ENCODE assay signal across 13 cellular contexts in genomic region chr1:178284059-178284458, GRCh38.
DNase-seq lines count a peak whose midpoint lies in the region; ATAC-seq, FAIRE-seq and TF ChIP-seq lines count a peak whose summit lies in the region.
"Had no signal": no experiment of that assay in that cellular context is flagged by ENCODE, and none has a peak within 500 bp of the region (broad histone marks: within the 10 kb centered on the region; RNA-seq: fewer than 3 reads in every experiment).

No MANE protein-coding gene starts in this region.

- H4K20me1 ChIP-seq in HepG2 (ENCODE audit: insufficient read depth, low read length): no peaks in the 10 kb centered on the region

- peak overlapping the region; percentile 92 for H3K18ac ChIP-seq in mesendoderm (ENCODE audit: low read length)

- H3K27me3 ChIP-seq in HL-60 (ENCODE audit: insufficient read depth, poor library complexity, severe bottlenecking) (no peaks in the 10 kb centered on the region), mesendoderm (ENCODE audit: insufficient read depth, low read length, poor library complexity) (no peaks in the 10 kb centered on the region), HepG2 (ENCODE audit: control insufficient read depth in 1 of 2, insufficient read depth in 2 of 2, low read length in 2 of 2) (no peaks in the 10 kb centered on the region)
- H3K27me3 ChIP-seq: MG63 had no signal

- peak overlapping the region; percentile 74 for H3K27ac ChIP-seq in HL-60 (replicated peaks)
- H3K27ac ChIP-seq in mesendoderm (ENCODE audit: low read depth, low read length): peak overlapping the region; percentile 55
- no peak overlapping the region for H3K27ac ChIP-seq in HepG2 (ENCODE audit: extremely low read length, insufficient read depth, low read length)

- no peak overlapping the region for H4K8ac ChIP-seq in mesendoderm (ENCODE audit: low read depth, low read length)

- TF ChIP-seq RAD21 in HepG2 (CRISPR knock-in tag; IDR thresholded peaks at IDR 0.05): no peak

- no peak overlapping the region; the same call in 1 of the 2 replicates for H3K4me3 ChIP-seq in HL-60 (replicated peaks; ENCODE audit: insufficient read depth, low read length)
- H3K4me3 ChIP-seq in cardiac fibroblast (replicated peaks in 1 of 2; ENCODE audit: low read depth in 2 of 2, low read length in 2 of 2): no peak overlapping the region
- H3K4me3 ChIP-seq in mesendoderm (ENCODE audit: low read length): no peak overlapping the region
- H3K4me3 ChIP-seq in HepG2 (replicated peaks in 1 of 3; ENCODE audit: insufficient read depth in 1 of 3, low read depth in 2 of 3, low read length in 3 of 3): no peak overlapping the region
- H3K4me3 ChIP-seq: MG63, skin epidermis had no signal

- no peak overlapping the region for H2AK5ac ChIP-seq in mesendoderm (ENCODE audit: low read length)

- no peak overlapping the region for H2BK120ac ChIP-seq in mesendoderm (ENCODE audit: low read depth, low read length)

- H3K79me1 ChIP-seq in mesendoderm (ENCODE audit: low read length): peaks cover 7% of the 10 kb centered on the region

- H3K56ac ChIP-seq in mesendoderm (ENCODE audit: low read length): peak overlapping the region; percentile 61

- H3K9ac ChIP-seq in mesendoderm (ENCODE audit: low read length) (peak overlapping the region; percentile 30), HepG2 (ENCODE audit: insufficient read depth, low read depth, low read length) (no peak overlapping the region)

- H2AFZ ChIP-seq in HepG2 (ENCODE audit: low read length): no peak overlapping the region

- H3K23ac ChIP-seq in mesendoderm (ENCODE audit: low read length): no peak overlapping the region

- no peak overlapping the region for H3K4me2 ChIP-seq in mesendoderm (ENCODE audit: low read length)
- H3K4me2 ChIP-seq in HepG2 (ENCODE audit: low read depth, low read length): no peak overlapping the region

- BruUV-seq in HepG2 (replicated peaks; lab: Mats Ljungman, UMichigan): no TSS peak

- ATAC-seq in omental fat pad (ENCODE audit: low FRiP score): no peak
- ATAC-seq in HepG2: no peak
- ATAC-seq: activated naive CD8-positive, alpha-beta T cell treated with anti-CD3 and anti-CD28 coated beads, Interleukin-2, amount 50 U/mL, for 24 hours had no signal

- TF ChIP-seq EP300 in HepG2 (IDR thresholded peaks at IDR 0.05; ENCODE audit: low read depth in 2 of 2, low read length in 2 of 2) (no peak), HepG2 (CRISPR knock-in tag; IDR thresholded peaks at IDR 0.05; ENCODE audit: borderline replicate concordance) (no peak)

- H3K4me1 ChIP-seq in mesendoderm (ENCODE audit: control insufficient read depth, low read depth, low read length) (peaks cover 7% of the 10 kb centered on the region), HepG2 (ENCODE audit: insufficient read depth, low read length) (no peaks in the 10 kb centered on the region)

- no peak overlapping the region for H2BK15ac ChIP-seq in mesendoderm (replicated peaks; ENCODE audit: low read depth)

- TF ChIP-seq CTCF in HL-60 (IDR thresholded peaks at IDR 0.05; ENCODE audit: insufficient read depth, low read length) (no peak), cardiac fibroblast (IDR thresholded peaks at IDR 0.05; ENCODE audit: low read depth, low read length) (peak; percentile 10), omental fat pad (IDR thresholded peaks at IDR 0.05) (no peak), HepG2 (CRISPR knock-in tag; IDR thresholded peaks at IDR 0.05) (no peak)

- intact Hi-C loops in HepG2 (cut with micrococcal nuclease; ENCODE audit: unreplicated experiment): loop anchor here (10.0 kb wide), 1 partner anchor 189 kb away; the partner anchor contains the start of gene RASAL2

- H2BK5ac ChIP-seq in mesendoderm (ENCODE audit: low read length): peak overlapping the region; percentile 61

- no CpG with 5 or more reads among the region's 3 CpGs for WGBS in mesendoderm (ENCODE audit: extremely low coverage, insufficient coverage, low lambda C conversion rate)
- 80% methylated on average over 3 of the region's 3 CpGs for WGBS in HepG2 (ENCODE audit: low lambda C conversion rate)

- CTCF ChIA-PET in HepG2 (lab: Yijun Ruan, JAX; ENCODE audit: low intra/inter-chr PET ratio, low total read pairs): no interaction called here

- TF ChIP-seq POLR2A in HepG2 (IDR thresholded peaks at IDR 0.05; ENCODE audit: insufficient read depth in 1 of 2, low read depth in 2 of 2, low read length in 2 of 2): no peak

- H4K5ac ChIP-seq in mesendoderm (ENCODE audit: low read length): no peak overlapping the region

- DNase-seq in HL-60 (ENCODE audit: low read depth in 1 of 2, low spot score in 1 of 2) (peak in 1 of 2 experiments; percentile 65), NOMO-1 treated with DMSO at 0.1 percent for 48 hours (lab: John Stamatoyannopoulos, UW; ENCODE audit: unreplicated experiment) (peak; percentile 65), cardiac fibroblast (ENCODE audit: low read depth in 2 of 2) (no peak), mesendoderm (no peak), omental fat pad (ENCODE audit: low spot score) (no peak), DMS53 (lab: John Stamatoyannopoulos, UW) (no peak), HepG2 (ENCODE audit: low spot score) (no peak)
- DNase-seq in stimulated activated naive CD4-positive, alpha-beta T cell (lab: John Stamatoyannopoulos, UW): no peak
- DNase-seq: activated naive CD8-positive, alpha-beta T cell treated with anti-CD3 and anti-CD28 coated beads, Interleukin-2, amount 50 U/mL, for 24 hours; effector memory CD4-positive, alpha-beta T cell; MG63; NCI-H446 had no signal

- POLR2A ChIA-PET in HepG2 (lab: Yijun Ruan, JAX): no interaction called here

- H3K9me3 ChIP-seq in HepG2 (ENCODE audit: low read length): no peaks in the 10 kb centered on the region
- H3K9me3 ChIP-seq: MG63 had no signal

- H3K36me3 ChIP-seq in mesendoderm (ENCODE audit: control insufficient read depth, insufficient read depth, low read length) (no peaks in the 10 kb centered on the region), HepG2 (replicated peaks in 1 of 2; ENCODE audit: control insufficient read depth in 1 of 2, insufficient read depth in 2 of 2, low read length in 2 of 2) (no peaks in the 10 kb centered on the region; a peak in 1 of 5 replicates)

- no peak for FAIRE-seq in HepG2 (lab: Jason Lieb, UNC)

- H3K4ac ChIP-seq in mesendoderm (ENCODE audit: low read depth, low read length): peak overlapping the region; percentile 81

- H3K79me2 ChIP-seq in mesendoderm (ENCODE audit: control insufficient read depth, insufficient read depth, low read length) (no peaks in the 10 kb centered on the region), HepG2 (ENCODE audit: insufficient read depth, low read length) (no peaks in the 10 kb centered on the region)

- in situ Hi-C loops in HepG2 (cut with HindIII; ENCODE audit: extremely low pct_ligation_motif_present, low pct_unique_long_range_greater_than_20kb): loop anchor here (5.0 kb wide), 2 partner anchors 252 to 327 kb away; no protein-coding TSS in a partner anchor

TF ChIP-seq in HepG2, 621 proteins besides CTCF, POLR2A, EP300 and RAD21:
- no peak for TF ChIP-seq ZNF552 (CRISPR knock-in tag; IDR thresholded peaks at IDR 0.05; ENCODE audit: borderline replicate concordance)
- TF ChIP-seq ZNF230 (CRISPR knock-in tag; IDR thresholded peaks at IDR 0.05): no peak
- no peak for TF ChIP-seq ZBTB3 (CRISPR knock-in tag; IDR thresholded peaks at IDR 0.05; ENCODE audit: borderline replicate concordance, low read depth)
- TF ChIP-seq ZNF30 (CRISPR knock-in tag; IDR thresholded peaks at IDR 0.05): no peak
- TF ChIP-seq UBTF (CRISPR knock-in tag; IDR thresholded peaks at IDR 0.05): no peak
- no peak for TF ChIP-seq GLMP (CRISPR knock-in tag; IDR thresholded peaks at IDR 0.05; ENCODE audit: borderline replicate concordance)
- TF ChIP-seq ZFP36L1 (CRISPR knock-in tag; IDR thresholded peaks at IDR 0.05): no peak
- TF ChIP-seq ZBTB7B (CRISPR knock-in tag; IDR thresholded peaks at IDR 0.05): no peak
- TF ChIP-seq ZSCAN22 (CRISPR knock-in tag; IDR thresholded peaks at IDR 0.05): no peak
- no peak for TF ChIP-seq RARG (CRISPR knock-in tag; IDR thresholded peaks at IDR 0.05; ENCODE audit: low read depth)
TF ChIP-seq in HepG2: peak in this region for 0.
